ENCODE assay signal across 13 cellular contexts in the genomic region with DNA sequence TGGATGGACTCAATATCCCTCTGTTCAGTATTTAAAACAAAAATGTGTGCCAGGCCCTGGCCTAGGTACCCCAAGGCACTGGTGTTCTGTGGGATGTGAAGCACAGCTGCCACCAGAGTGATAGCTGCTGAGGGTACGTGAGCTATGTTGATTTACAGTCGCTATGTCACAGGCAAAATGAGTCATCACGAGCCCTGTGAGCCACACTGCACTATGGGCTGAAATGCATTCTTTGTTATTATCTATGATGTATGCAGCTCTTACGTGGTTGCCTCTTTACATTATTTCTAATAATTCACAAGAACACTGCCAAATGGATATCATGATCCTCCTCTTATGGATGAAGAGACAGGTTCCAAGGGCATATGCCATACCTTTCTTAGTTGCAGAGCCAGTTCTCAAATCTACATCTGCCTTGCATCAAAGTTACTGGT. TPM values are rescaled to one million over a fixed set of nuclear protein-coding genes. Genes with fewer than 3 reads are reported as not detected.
DNase-seq lines count a peak whose midpoint lies in the region; ATAC-seq and TF ChIP-seq lines count a peak whose summit lies in the region.
"Had no signal": no experiment of that assay in that cellular context is flagged by ENCODE, and none has a peak within 500 bp of the region (broad histone marks: within the 10 kb centered on the region; RNA-seq: fewer than 3 reads in every experiment).

No MANE protein-coding gene starts in this region.

- H3K9ac ChIP-seq in PC-3 (ENCODE audit: low read length) = no peak overlapping the region
- H3K9ac ChIP-seq in adipocyte (ENCODE audit: low read length) = no peak overlapping the region

- no peaks in the 10 kb centered on the region for H3K9me3 ChIP-seq in PC-3 (ENCODE audit: low read length)
- no peaks in the 10 kb centered on the region for H3K9me3 ChIP-seq in adipocyte (ENCODE audit: control insufficient read depth, low read length)
- no peaks in the 10 kb centered on the region for H3K9me3 ChIP-seq in tibial artery
- H3K9me3 ChIP-seq: spleen had no signal

- peak; percentile 67 for ATAC-seq in activated CD8-positive, alpha-beta memory T cell treated with anti-CD3 and anti-CD28 coated beads, Interleukin-2, amount 10 ng/mL, durations not matched to agents 7 days and 5 days
- ATAC-seq in PC-3 (peak; percentile 97), GM18511 (IDR thresholded peaks at IDR 0.05; ENCODE audit: unreplicated experiment) (no peak)

- no peaks in the 10 kb centered on the region for H3F3A ChIP-seq in PC-3 (ENCODE audit: low read length, unreplicated experiment)

- H3K4me3 ChIP-seq in PC-3 (ENCODE audit: low read length) (no peak overlapping the region), adipocyte (ENCODE audit: low read length) (no peak overlapping the region), tibial artery (no peak overlapping the region)
- H3K4me3 ChIP-seq: spleen had no signal

- no peaks in the 10 kb centered on the region for H4K20me1 ChIP-seq in PC-3 (ENCODE audit: low read length)

- H3K36me3 ChIP-seq in PC-3 (ENCODE audit: low read depth, low read length) (peaks cover 30% of the 10 kb centered on the region; the same call in 1 of the 2 replicates), adipocyte (ENCODE audit: control insufficient read depth, insufficient read depth, low read length, severe bottlenecking) (peaks cover 52% of the 10 kb centered on the region), tibial artery (peaks cover 12 to 63% (median 27%) of the 10 kb centered on the region in 3 donors)

- H3K27ac Mint-ChIP-seq in activated CD8-positive, alpha-beta memory T cell treated with anti-CD3 and anti-CD28 coated beads, Interleukin-2, amount 10 ng/mL, durations not matched to agents 7 days and 5 days = peak overlapping the region; percentile 70

- POLR2A ChIA-PET in PC-3 (lab: Charles Lee; ENCODE audit: unreplicated experiment) = no interaction called here

- H3K4me1 ChIP-seq in PC-3 (ENCODE audit: insufficient read depth, low read length) (peaks cover 11% of the 10 kb centered on the region), adipocyte (ENCODE audit: control insufficient read depth, insufficient read depth, low read length) (no peaks in the 10 kb centered on the region), tibial artery (peaks cover 0 to 2% (median 0%) of the 10 kb centered on the region in 4 donors)

- H3K79me2 ChIP-seq in PC-3 (ENCODE audit: low read length) = no peaks in the 10 kb centered on the region

- no peak overlapping the region for H3K4me2 ChIP-seq in PC-3 (ENCODE audit: low read length)

- H3K27me3 Mint-ChIP-seq in activated CD8-positive, alpha-beta memory T cell treated with anti-CD3 and anti-CD28 coated beads, Interleukin-2, amount 10 ng/mL, durations not matched to agents 7 days and 5 days = no peaks in the 10 kb centered on the region

- H3K27ac ChIP-seq in PC-3 (ENCODE audit: low read length) = no peak overlapping the region
- H3K27ac ChIP-seq in tibial artery = no peak overlapping the region
- H3K27ac ChIP-seq: spleen had no signal

- TF ChIP-seq CTCF in PC-3 (conservative IDR thresholded peaks at IDR 0.05; ENCODE audit: low read depth, low read length) (no peak), tibial artery (IDR thresholded peaks at IDR 0.05) (no peak)

- H2AFZ ChIP-seq in PC-3 (ENCODE audit: low read length) = no peak overlapping the region

- CTCF ChIA-PET in activated CD8-positive, alpha-beta memory T cell treated with anti-CD3 and anti-CD28 coated beads, Interleukin-2, amount 10 ng/mL, durations not matched to agents 7 days and 5 days (lab: Charles Lee) = interaction anchor here (1.0 kb wide), 1 partner anchor 59 kb away, joined by 4 read pairs; no protein-coding TSS in a partner anchor
- CTCF ChIA-PET in PC-3 (lab: Charles Lee) = no interaction called here

- H3K36me3 Mint-ChIP-seq in activated CD8-positive, alpha-beta memory T cell treated with anti-CD3 and anti-CD28 coated beads, Interleukin-2, amount 10 ng/mL, durations not matched to agents 7 days and 5 days = peaks cover 18% of the 10 kb centered on the region

- intact Hi-C loops in PC-3 (cut with micrococcal nuclease) (no loop called here), tibial artery (cut with DNase I; ENCODE audit: low total_unique reads) (no loop called here)

- H3K4me1 Mint-ChIP-seq in activated CD8-positive, alpha-beta memory T cell treated with anti-CD3 and anti-CD28 coated beads, Interleukin-2, amount 10 ng/mL, durations not matched to agents 7 days and 5 days = peaks cover 39% of the 10 kb centered on the region

- no peak overlapping the region for H3K4me3 Mint-ChIP-seq in activated CD8-positive, alpha-beta memory T cell treated with anti-CD3 and anti-CD28 coated beads, Interleukin-2, amount 10 ng/mL, durations not matched to agents 7 days and 5 days

- DNase-seq in activated CD8-positive, alpha-beta memory T cell treated with anti-CD3 and anti-CD28 coated beads, Interleukin-2, amount 10 ng/mL, durations not matched to agents 7 days and 5 days = peak; percentile 60
- no peak for DNase-seq in activated CD8-positive, alpha-beta memory T cell treated with anti-CD3 and anti-CD28 coated beads, Interleukin-2, amount 50 U/mL, for 48 hours
- DNase-seq in PC-3 (peak; percentile 72), adipocyte (ENCODE audit: low read depth) (peak; percentile 34), myocyte (ENCODE audit: low read depth) (peak; percentile 66), NCI-H2171 treated with DMSO at 0.1 percent for 48 hours (lab: John Stamatoyannopoulos, UW) (no peak), tibial artery (no peak)
- DNase-seq: KBM-7, kidney, NCI-H226, spleen had no signal

- H3K27me3 ChIP-seq in PC-3 (ENCODE audit: low read length) = no peaks in the 10 kb centered on the region
- H3K27me3 ChIP-seq in adipocyte (replicated peaks; ENCODE audit: control insufficient read depth, insufficient read depth, low read length) = no peaks in the 10 kb centered on the region
- no peaks in the 10 kb centered on the region for H3K27me3 ChIP-seq in tibial artery
- H3K27me3 ChIP-seq: spleen had no signal

- no TSS peak for BruUV-seq in PC-3 (replicated peaks; lab: Mats Ljungman, UMichigan)

- H3K9me3 Mint-ChIP-seq in activated CD8-positive, alpha-beta memory T cell treated with anti-CD3 and anti-CD28 coated beads, Interleukin-2, amount 10 ng/mL, durations not matched to agents 7 days and 5 days (ENCODE audit: low read depth) = no peaks in the 10 kb centered on the region

- H3K9me2 ChIP-seq in PC-3 (replicated peaks; ENCODE audit: low read length) = no peaks in the 10 kb centered on the region

RNA-seq across cellular contexts. Expression of a gene that starts 2.1 kb away (rescaled TPM):
- not detected for total RNA-seq in activated CD8-positive, alpha-beta memory T cell treated with anti-CD3 and anti-CD28 coated beads, Interleukin-2, amount 10 ng/mL, durations not matched to agents 7 days and 5 days
- total RNA-seq in PC-3 (2014; rRNA removed) = not detected in 2 replicates
- not detected in 2 replicates for total RNA-seq in myocyte
- 0.21 TPM for polyA plus RNA-seq in myocyte (2012)
- total RNA-seq: spleen had no signal
- polyA plus RNA-seq: neural cell had no signal

RNA-seq across cellular contexts. Expression of a gene that starts 5.6 kb away (rescaled TPM):
- 10 to 100 TPM; 44.2 to 44.3 TPM for total RNA-seq in activated CD8-positive, alpha-beta memory T cell treated with anti-CD3 and anti-CD28 coated beads, Interleukin-2, amount 10 ng/mL, durations not matched to agents 7 days and 5 days
- total RNA-seq in PC-3 (2014; rRNA removed) = 68.3 and 83.7 TPM in 2 replicates
- total RNA-seq in myocyte = 55.1 and 67.9 TPM in 2 replicates
- 36.6 TPM for polyA plus RNA-seq in myocyte (2012)

RNA-seq across cellular contexts. Expression of a gene that starts 45.1 kb away (rescaled TPM):
- total RNA-seq in activated CD8-positive, alpha-beta memory T cell treated with anti-CD3 and anti-CD28 coated beads, Interleukin-2, amount 10 ng/mL, durations not matched to agents 7 days and 5 days = 10 to 100 TPM; 79.2 to 79.4 TPM
- total RNA-seq in PC-3 (2014; rRNA removed) (45.7 and 52.3 TPM in 2 replicates), myocyte (50.9 and 56.8 TPM in 2 replicates)
- 24.3 TPM for polyA plus RNA-seq in myocyte (2012)

RNA-seq across cellular contexts. Expression of a gene that starts 57.2 kb away (rescaled TPM):
- 10 to 100 TPM; 18.3 to 20.7 TPM for total RNA-seq in activated CD8-positive, alpha-beta memory T cell treated with anti-CD3 and anti-CD28 coated beads, Interleukin-2, amount 10 ng/mL, durations not matched to agents 7 days and 5 days
- total RNA-seq in PC-3 (2014; rRNA removed) = 10.4 and 13.2 TPM in 2 replicates
- total RNA-seq in myocyte = 13.3 and 14.5 TPM in 2 replicates
- polyA plus RNA-seq in myocyte (2012) = 9.5 TPM

Comparison
In these comparisons a context has a peak if more than half of its experiments do, and no peak if none do; other contexts are left out.
1. DNase-seq: peak in activated CD8-positive, alpha-beta memory T cell treated with anti-CD3 and anti-CD28 coated beads, Interleukin-2, amount 10 ng/mL, durations not matched to agents 7 days and 5 days (single experiment), PC-3 (single experiment), adipocyte (single experiment) and myocyte (single experiment); none in activated CD8-positive, alpha-beta memory T cell treated with anti-CD3 and anti-CD28 coated beads, Interleukin-2, amount 50 U/mL, for 48 hours (single experiment), NCI-H2171 treated with DMSO at 0.1 percent for 48 hours (single experiment) and tibial artery (0 of 2).